ENCODE assay signal across 16 cellular contexts in genomic region chr1:98055457-98055856, GRCh38.
DNase-seq lines count a peak whose midpoint lies in the region; ATAC-seq and TF ChIP-seq lines count a peak whose summit lies in the region.
"Had no signal": no experiment of that assay in that cellular context is flagged by ENCODE, and none has a peak within 500 bp of the region (broad histone marks: within the 10 kb centered on the region; RNA-seq: fewer than 3 reads in every experiment).

No MANE protein-coding gene starts in this region.

- H3K9me3 ChIP-seq in BE2C (no peaks in the 10 kb centered on the region), PC-3 (ENCODE audit: low read length) (no peaks in the 10 kb centered on the region), osteoblast (ENCODE audit: low read depth, low read length) (no peaks in the 10 kb centered on the region), sigmoid colon (no peaks in the 10 kb centered on the region)

- no peak for DNase-seq in BE2C
- DNase-seq in PC-3: no peak
- DNase-seq in fibroblast of villous mesenchyme (ENCODE audit: low read depth): peak; percentile 33
- DNase-seq in osteoblast (ENCODE audit: insufficient read length, low spot score, missing footprints): peak; percentile 45
- no peak for DNase-seq in activated CD8-positive, alpha-beta memory T cell treated with anti-CD3 and anti-CD28 coated beads, Interleukin-2, amount 50 U/mL, for 48 hours
- no peak for DNase-seq in sigmoid colon
- no peak for DNase-seq in Right ventricle myocardium superior
- no peak for DNase-seq in stimulated activated CD4-positive, alpha-beta T cell treated with anti-CD3 and anti-CD28 coated beads, Interleukin-4, amount 100 ng/mL, for 4 hours
- DNase-seq: DMS79 treated with DMSO at 0.1 percent for 48 hours, NCI-H1417, NCI-H187, NCI-H446 treated with DMSO at 0.1 percent for 48 hours, NCI-H69, SHP77 had no signal

- TF ChIP-seq EP300 in sigmoid colon (IDR thresholded peaks at IDR 0.05): no peak

- ATAC-seq in PC-3 (no peak), Right ventricle myocardium superior (ENCODE audit: poor library complexity) (no peak)

- H3K4me3 ChIP-seq in BE2C (ENCODE audit: low read depth, low read length): peak overlapping the region; percentile 46
- H3K4me3 ChIP-seq in PC-3 (ENCODE audit: low read length): peak overlapping the region; percentile 74
- H3K4me3 ChIP-seq in fibroblast of villous mesenchyme (ENCODE audit: low read depth, low read length): no peak overlapping the region
- no peak overlapping the region for H3K4me3 ChIP-seq in osteoblast (ENCODE audit: insufficient read depth, low read length)
- no peak overlapping the region for H3K4me3 ChIP-seq in sigmoid colon

- no peak for TF ChIP-seq POLR2A in sigmoid colon (IDR thresholded peaks at IDR 0.05)

- peak overlapping the region; percentile 93 for H2AFZ ChIP-seq in PC-3 (ENCODE audit: low read length)
- no peak overlapping the region for H2AFZ ChIP-seq in osteoblast (ENCODE audit: low read length)

- no peaks in the 10 kb centered on the region for H3K9me2 ChIP-seq in PC-3 (replicated peaks; ENCODE audit: low read length)

- peak overlapping the region; percentile 31; the same call in 1 of the 2 replicates for H3K27ac ChIP-seq in PC-3 (ENCODE audit: low read length)
- H3K27ac ChIP-seq in osteoblast (ENCODE audit: low read depth, low read length): no peak overlapping the region
- H3K27ac ChIP-seq in sigmoid colon: no peak overlapping the region
- H3K27ac ChIP-seq: C4-2B, KMS-11 had no signal

- no peaks in the 10 kb centered on the region for H3F3A ChIP-seq in PC-3 (ENCODE audit: low read length, unreplicated experiment)

- POLR2A ChIA-PET in PC-3 (lab: Charles Lee; ENCODE audit: unreplicated experiment): no interaction called here

- H3K9ac ChIP-seq in PC-3 (ENCODE audit: low read length): peak overlapping the region; percentile 70
- H3K9ac ChIP-seq: KMS-11 had no signal

- peaks cover 9% of the 10 kb centered on the region; the same call in 1 of the 2 replicates for H3K4me1 ChIP-seq in BE2C
- peaks cover 48% of the 10 kb centered on the region for H3K4me1 ChIP-seq in PC-3 (ENCODE audit: insufficient read depth, low read length)
- H3K4me1 ChIP-seq in osteoblast (ENCODE audit: insufficient read depth, low read length): peaks cover 20% of the 10 kb centered on the region
- peaks cover 0 to 9% (median 6%) of the 10 kb centered on the region in 4 donors for H3K4me1 ChIP-seq in sigmoid colon

- H3K36me3 ChIP-seq in BE2C: no peaks in the 10 kb centered on the region
- H3K36me3 ChIP-seq in PC-3 (ENCODE audit: low read depth, low read length): no peaks in the 10 kb centered on the region
- H3K36me3 ChIP-seq in osteoblast (ENCODE audit: insufficient read depth, low read length): no peaks in the 10 kb centered on the region
- H3K36me3 ChIP-seq in sigmoid colon: no peaks in the 10 kb centered on the region

- intact Hi-C loops in PC-3 (cut with micrococcal nuclease) (loop anchor here (2.0 to 10.0 kb wide), 4 partner anchors 267 to 1091 kb away; no protein-coding TSS in a partner anchor), sigmoid colon (cut with DNase I) (loop anchor here (2.0 kb wide), 1 partner anchor 1089 kb away; no protein-coding TSS in a partner anchor), Right ventricle myocardium superior (cut with DNase I) (no loop called here)

- H3K4me2 ChIP-seq in PC-3 (ENCODE audit: low read length) (peak overlapping the region; percentile 83), osteoblast (ENCODE audit: insufficient read depth, low read length) (no peak overlapping the region)
- H3K4me2 ChIP-seq: KMS-11 had no signal

- no peaks in the 10 kb centered on the region for H4K20me1 ChIP-seq in PC-3 (ENCODE audit: low read length)
- no peaks in the 10 kb centered on the region for H4K20me1 ChIP-seq in osteoblast (ENCODE audit: insufficient read depth, low read length)

- TF ChIP-seq CTCF in BE2C (IDR thresholded peaks at IDR 0.05; ENCODE audit: low read depth, low read length) (no peak), PC-3 (conservative IDR thresholded peaks at IDR 0.05; ENCODE audit: low read depth, low read length) (no peak), fibroblast of villous mesenchyme (IDR thresholded peaks at IDR 0.05; ENCODE audit: insufficient read depth, low read depth, low read length) (no peak), osteoblast (IDR thresholded peaks at IDR 0.05; ENCODE audit: extremely low read depth, low read depth, low read length) (no peak), sigmoid colon (IDR thresholded peaks at IDR 0.05) (no peak)

- H3K27me3 ChIP-seq in BE2C (no peaks in the 10 kb centered on the region), PC-3 (ENCODE audit: low read length) (no peaks in the 10 kb centered on the region), osteoblast (ENCODE audit: insufficient read depth, low read length) (no peaks in the 10 kb centered on the region), sigmoid colon (peaks cover 0 to 22% (median 3%) of the 10 kb centered on the region in 3 donors)

- no TSS peak for BruUV-seq in PC-3 (replicated peaks; lab: Mats Ljungman, UMichigan)

- 32 to 77% methylated on average over 7 of the region's 7 CpGs for WGBS in sigmoid colon, 2 donors

- CTCF ChIA-PET in PC-3 (lab: Charles Lee): interaction anchor here (0.5 kb wide), 1 partner anchor 14 kb away, joined by 3 read pairs; no protein-coding TSS in a partner anchor

- H3K79me2 ChIP-seq in PC-3 (ENCODE audit: low read length): no peaks in the 10 kb centered on the region
- no peaks in the 10 kb centered on the region for H3K79me2 ChIP-seq in osteoblast (ENCODE audit: insufficient read depth, low read length)

Comparison
In these comparisons a context has a peak if more than half of its experiments do, and no peak if none do; other contexts are left out.
1. DNase-seq: peak in fibroblast of villous mesenchyme (single experiment) and osteoblast (single experiment); none in BE2C (single experiment), PC-3 (single experiment), activated CD8-positive, alpha-beta memory T cell treated with anti-CD3 and anti-CD28 coated beads, Interleukin-2, amount 50 U/mL, for 48 hours (single experiment), sigmoid colon (single experiment), Right ventricle myocardium superior (single experiment) and stimulated activated CD4-positive, alpha-beta T cell treated with anti-CD3 and anti-CD28 coated beads, Interleukin-4, amount 100 ng/mL, for 4 hours (0 of 2).
2. H3K4me3 ChIP-seq: peak in BE2C (single experiment) and PC-3 (single experiment); none in fibroblast of villous mesenchyme (single experiment), osteoblast (single experiment) and sigmoid colon (0 of 4).